ENCODE assay signal across 10 cellular contexts in the genomic region with DNA sequence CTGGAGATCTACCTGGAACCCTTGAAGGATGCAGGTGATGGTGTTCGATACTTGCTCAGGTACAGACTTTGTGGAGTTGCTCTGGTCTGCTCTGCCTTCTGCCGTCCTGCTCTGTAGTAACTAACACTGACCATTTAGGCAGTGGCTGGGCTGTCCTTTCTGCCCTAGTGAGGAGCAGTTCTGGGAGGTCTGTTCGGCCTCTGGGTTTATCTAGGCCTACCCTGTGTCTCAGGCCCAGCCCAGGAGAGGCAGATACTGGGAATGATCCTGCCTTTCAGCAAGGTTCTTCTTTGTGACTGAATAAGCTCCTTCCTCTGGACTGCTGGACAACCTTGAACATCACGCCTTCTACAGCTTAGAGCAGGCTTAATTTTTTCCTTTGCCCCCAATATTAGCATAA.
A peak's percentile ranks its signal among the peaks of the same experiment; 100 is the strongest.
DNase-seq lines count a peak whose midpoint lies in the region; ATAC-seq and TF ChIP-seq lines count a peak whose summit lies in the region.
"Had no signal": no experiment of that assay in that cellular context is flagged by ENCODE, and none has a peak within 500 bp of the region (broad histone marks: within the 10 kb centered on the region; RNA-seq: fewer than 3 reads in every experiment).

No MANE protein-coding gene starts in this region.

- H3K4me2 ChIP-seq in BLaER1 = peak overlapping the region; percentile 91

- DNase-seq in HFF-Myc (ENCODE audit: extremely low read depth, low read depth) = no peak
- no peak for DNase-seq in astrocyte of the cerebellum (ENCODE audit: low read depth)
- DNase-seq in inferior parietal cortex (ENCODE audit: extremely low spot score) = no peak
- no peak for DNase-seq in SKM-1 (lab: John Stamatoyannopoulos, UW; ENCODE audit: unreplicated experiment)
- DNase-seq: NCI-H446 treated with DMSO at 0.1 percent for 48 hours, transverse colon had no signal

- H3K27ac ChIP-seq in BLaER1 = no peak overlapping the region
- H3K27ac ChIP-seq in mucosa of rectum (ENCODE audit: low read depth in 2 of 2, low read length in 2 of 2) = no peak overlapping the region

- H3K9me3 ChIP-seq in BLaER1 (peaks cover 4% of the 10 kb centered on the region; the same call in 1 of the 2 replicates), mucosa of rectum (ENCODE audit: control insufficient read depth in 2 of 2, low read length in 2 of 2) (no peaks in the 10 kb centered on the region)
- H3K9me3 ChIP-seq: transverse colon had no signal

- ATAC-seq in HG02610 (IDR thresholded peaks at IDR 0.05; ENCODE audit: unreplicated experiment) (no peak), HG03342 (IDR thresholded peaks at IDR 0.05; ENCODE audit: unreplicated experiment) (no peak)

- H3K9ac ChIP-seq in BLaER1 (peak overlapping the region; percentile 97), mucosa of rectum (ENCODE audit: low read depth in 1 of 2, low read length in 2 of 2) (no peak overlapping the region)

- peaks cover 59% of the 10 kb centered on the region for H4K20me1 ChIP-seq in BLaER1

- TF ChIP-seq CTCF in HFF-Myc (IDR thresholded peaks at IDR 0.05; ENCODE audit: low read depth, low read length, missing control alignments) = no peak
- TF ChIP-seq CTCF in astrocyte of the cerebellum (IDR thresholded peaks at IDR 0.05; ENCODE audit: low read depth, low read length, missing control alignments) = no peak

- H3K4me1 ChIP-seq in BLaER1 = peaks cover 71% of the 10 kb centered on the region
- H3K4me1 ChIP-seq in mucosa of rectum (ENCODE audit: control insufficient read depth in 2 of 2, insufficient read depth in 2 of 2, low read length in 2 of 2) = peaks cover 14 to 15% of the 10 kb centered on the region in 2 donors

- H3K36me3 ChIP-seq in BLaER1 (peaks cover 23% of the 10 kb centered on the region), mucosa of rectum (ENCODE audit: control insufficient read depth in 2 of 2, insufficient read depth in 2 of 2, low read length in 2 of 2) (peaks cover 26 to 33% of the 10 kb centered on the region in 2 donors)

- no peaks in the 10 kb centered on the region for H3K27me3 ChIP-seq in BLaER1
- no peaks in the 10 kb centered on the region for H3K27me3 ChIP-seq in mucosa of rectum (ENCODE audit: control insufficient read depth in 2 of 2, insufficient read depth in 2 of 2, low read length in 2 of 2)
- H3K27me3 ChIP-seq: transverse colon had no signal

- in situ Hi-C loops in astrocyte of the cerebellum (cut with HindIII; ENCODE audit: low sequenced_read_pairs) = no loop called here

- H3K4me3 ChIP-seq in BLaER1 = peak overlapping the region; percentile 99
- H3K4me3 ChIP-seq in HFF-Myc (replicated peaks; ENCODE audit: low read depth, low read length) = peak overlapping the region; percentile 96
- peak overlapping the region; percentile 98 for H3K4me3 ChIP-seq in astrocyte of the cerebellum (ENCODE audit: low read depth, low read length)
- H3K4me3 ChIP-seq in mucosa of rectum (ENCODE audit: low read length in 2 of 2) = peak overlapping the region; percentile 79 to 85
